ENCODE assay signal across 17 cellular contexts in the genomic region with DNA sequence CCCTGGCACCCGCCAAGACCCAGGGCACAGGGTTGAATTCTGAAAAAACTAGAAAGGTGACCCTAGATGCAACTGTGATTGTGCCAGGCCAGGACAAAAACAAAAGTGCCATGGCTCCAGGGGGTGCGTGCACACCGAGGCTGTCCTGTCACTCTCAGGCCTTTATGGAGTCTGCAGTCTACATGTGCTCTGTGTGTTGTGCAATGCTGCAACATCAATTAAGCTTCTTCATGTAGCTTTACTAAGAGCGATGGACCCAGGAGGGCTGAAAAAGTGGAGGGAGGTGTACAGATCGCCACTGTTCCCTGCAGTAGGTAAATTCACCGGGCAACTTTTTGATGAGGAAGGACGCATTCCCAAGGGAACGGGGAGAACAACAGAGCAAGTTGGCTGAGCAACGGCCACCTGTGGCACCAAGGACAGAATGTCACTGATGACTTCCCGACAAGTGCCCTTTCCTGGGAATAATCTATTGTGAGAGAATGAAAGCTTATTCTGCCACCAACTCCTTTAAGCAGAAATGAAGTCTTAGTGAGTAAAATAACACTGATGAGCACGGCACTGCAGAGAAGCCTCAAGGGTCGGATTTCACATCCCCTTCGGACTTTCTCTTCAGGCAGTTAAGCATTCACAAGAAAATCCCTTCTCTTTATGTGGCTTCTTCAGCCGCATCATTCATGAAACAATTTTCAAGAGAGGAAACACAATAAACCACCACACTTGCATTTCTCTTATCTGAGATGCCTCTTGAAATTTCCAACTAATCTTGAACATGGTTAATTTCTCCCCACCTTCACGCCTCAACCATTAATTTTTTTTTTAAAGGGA.
DNase-seq lines count a peak whose midpoint lies in the region; ATAC-seq, FAIRE-seq and TF ChIP-seq lines count a peak whose summit lies in the region.
"Had no signal": no experiment of that assay in that cellular context is flagged by ENCODE, and none has a peak within 500 bp of the region (broad histone marks: within the 10 kb centered on the region; RNA-seq: fewer than 3 reads in every experiment).

No MANE protein-coding gene starts in this region.

- H3K9ac ChIP-seq in HepG2 (ENCODE audit: insufficient read depth, low read depth, low read length), result no peak overlapping the region
- H3K9ac ChIP-seq in adipocyte (ENCODE audit: low read length), result no peak overlapping the region

- CTCF ChIA-PET in HepG2 (lab: Yijun Ruan, JAX; ENCODE audit: low intra/inter-chr PET ratio, low total read pairs), result no interaction called here

- TF ChIP-seq RAD21 in HepG2 (CRISPR knock-in tag; IDR thresholded peaks at IDR 0.05), result no peak

- intact Hi-C loops in HepG2 (cut with micrococcal nuclease; ENCODE audit: unreplicated experiment) (no loop called here), right lobe of liver (cut with DNase I) (no loop called here)

- BruUV-seq in HepG2 (replicated peaks; lab: Mats Ljungman, UMichigan), result no TSS peak

- ATAC-seq in HepG2, result peak; percentile 53; the same call in 2 of the 3 replicates
- no peak for ATAC-seq in right lobe of liver
- peak; percentile 70 for ATAC-seq in HG03025 (IDR thresholded peaks at IDR 0.05; ENCODE audit: low FRiP score, unreplicated experiment)
- no peak for ATAC-seq in HG03139 (IDR thresholded peaks at IDR 0.05; ENCODE audit: unreplicated experiment)
- ATAC-seq: A549, gastrocnemius medialis had no signal

- no peaks in the 10 kb centered on the region for H4K20me1 ChIP-seq in HepG2 (ENCODE audit: insufficient read depth, low read length)

- H3K27me3 ChIP-seq in HepG2 (ENCODE audit: control insufficient read depth in 1 of 2, insufficient read depth in 2 of 2, low read length in 2 of 2), result peaks cover 3 to 24% of the 10 kb centered on the region in 2 experiments; a peak in 3 of 5 replicates
- no peaks in the 10 kb centered on the region for H3K27me3 ChIP-seq in right lobe of liver
- H3K27me3 ChIP-seq in adipocyte (replicated peaks; ENCODE audit: control insufficient read depth, insufficient read depth, low read length), result no peaks in the 10 kb centered on the region
- H3K27me3 ChIP-seq: gastrocnemius medialis had no signal

- H3K4me1 ChIP-seq in HepG2 (ENCODE audit: insufficient read depth, low read length) (peaks cover 8% of the 10 kb centered on the region; the same call in 1 of the 2 replicates), right lobe of liver (no peaks in the 10 kb centered on the region), adipocyte (ENCODE audit: control insufficient read depth, insufficient read depth, low read length) (peaks cover 5% of the 10 kb centered on the region)
- H3K4me1 ChIP-seq: A549, gastrocnemius medialis had no signal

- 21% methylated on average over 15 of the region's 15 CpGs for WGBS in HepG2 (ENCODE audit: low lambda C conversion rate)
- WGBS in right lobe of liver (ENCODE audit: insufficient coverage, low coverage, low lambda C conversion rate, missing lambda C conversion rate), result 51% methylated on average over 13 of the region's 15 CpGs

- H3K4me3 ChIP-seq in HepG2 (replicated peaks in 1 of 3; ENCODE audit: insufficient read depth in 1 of 3, low read depth in 2 of 3, low read length in 3 of 3) (no peak overlapping the region), right lobe of liver (no peak overlapping the region), adipocyte (ENCODE audit: low read length) (no peak overlapping the region)
- H3K4me3 ChIP-seq: A549, gastrocnemius medialis had no signal

- no peak overlapping the region for H3K27ac ChIP-seq in HepG2 (ENCODE audit: extremely low read length, insufficient read depth, low read length)
- H3K27ac ChIP-seq in right lobe of liver, result no peak overlapping the region
- H3K27ac ChIP-seq: A549, gastrocnemius medialis had no signal

- no peak for TF ChIP-seq CTCF in HepG2 (CRISPR knock-in tag; IDR thresholded peaks at IDR 0.05)
- TF ChIP-seq CTCF in right lobe of liver (IDR thresholded peaks at IDR 0.05), result no peak

- H3K9me3 Mint-ChIP-seq in activated naive CD8-positive, alpha-beta T cell treated with anti-CD3 and anti-CD28 coated beads for 36 hours, result peaks cover 4% of the 10 kb centered on the region
- H3K9me3 Mint-ChIP-seq: activated naive CD4-positive, alpha-beta T cell treated with anti-CD3 and anti-CD28 coated beads, Interleukin-2, amount 10 ng/mL, durations not matched to agents 7 days and 5 days had no signal

- TF ChIP-seq POLR2A in HepG2 (IDR thresholded peaks at IDR 0.05; ENCODE audit: insufficient read depth in 1 of 2, low read depth in 2 of 2, low read length in 2 of 2), result no peak
- TF ChIP-seq POLR2A in right lobe of liver (IDR thresholded peaks at IDR 0.05), result no peak

- no peaks in the 10 kb centered on the region for H3K9me3 ChIP-seq in HepG2 (ENCODE audit: low read length)
- H3K9me3 ChIP-seq in right lobe of liver, result no peaks in the 10 kb centered on the region
- H3K9me3 ChIP-seq in adipocyte (ENCODE audit: control insufficient read depth, low read length), result no peaks in the 10 kb centered on the region
- H3K9me3 ChIP-seq: A549, gastrocnemius medialis had no signal

- no peaks in the 10 kb centered on the region for H3K36me3 Mint-ChIP-seq in activated naive CD8-positive, alpha-beta T cell treated with anti-CD3 and anti-CD28 coated beads for 36 hours
- H3K36me3 Mint-ChIP-seq: activated naive CD4-positive, alpha-beta T cell treated with anti-CD3 and anti-CD28 coated beads, Interleukin-2, amount 10 ng/mL, durations not matched to agents 7 days and 5 days had no signal

- FAIRE-seq in HepG2 (lab: Jason Lieb, UNC), result no peak
- FAIRE-seq: A549, colon, GM19239 had no signal

- DNase-seq in HepG2 (ENCODE audit: low spot score), result no peak
- DNase-seq in right lobe of liver, result no peak
- peak; percentile 15 for DNase-seq in adipocyte (ENCODE audit: low read depth)
- DNase-seq in activated naive CD4-positive, alpha-beta T cell treated with Interleukin-2 at 50 U/mL for 16 hours, result no peak
- no peak for DNase-seq in activated naive CD8-positive, alpha-beta T cell treated with anti-CD3 and anti-CD28 coated beads for 36 hours
- DNase-seq in dedifferentiated amniotic fluid mesenchymal stem cell (ENCODE audit: extremely low spot score), result no peak
- DNase-seq: activated CD4-positive, alpha-beta T cell treated with anti-CD3 and anti-CD28 coated beads, Interleukin-2, amount 50 U/mL, for 1 hour; activated naive CD4-positive, alpha-beta T cell treated with anti-CD3 and anti-CD28 coated beads, Interleukin-2, amount 10 ng/mL, durations not matched to agents 7 days and 5 days; gastrocnemius medialis; naive B cell; NCI-H1048; NCI-H748 treated with DMSO at 0.1 percent for 48 hours had no signal

- no peaks in the 10 kb centered on the region for H3K4me1 Mint-ChIP-seq in activated naive CD8-positive, alpha-beta T cell treated with anti-CD3 and anti-CD28 coated beads for 36 hours
- H3K4me1 Mint-ChIP-seq: activated naive CD4-positive, alpha-beta T cell treated with anti-CD3 and anti-CD28 coated beads, Interleukin-2, amount 10 ng/mL, durations not matched to agents 7 days and 5 days; naive B cell had no signal

- H3K36me3 ChIP-seq in HepG2 (replicated peaks in 1 of 2; ENCODE audit: control insufficient read depth in 1 of 2, insufficient read depth in 2 of 2, low read length in 2 of 2) (no peaks in the 10 kb centered on the region), right lobe of liver (no peaks in the 10 kb centered on the region), adipocyte (ENCODE audit: control insufficient read depth, insufficient read depth, low read length, severe bottlenecking) (no peaks in the 10 kb centered on the region)
- H3K36me3 ChIP-seq: gastrocnemius medialis had no signal

- H3K27me3 Mint-ChIP-seq in activated naive CD8-positive, alpha-beta T cell treated with anti-CD3 and anti-CD28 coated beads for 36 hours, result peaks cover 10% of the 10 kb centered on the region

- H2AFZ ChIP-seq in HepG2 (ENCODE audit: low read length), result no peak overlapping the region

- POLR2A ChIA-PET in HepG2 (lab: Yijun Ruan, JAX), result no interaction called here

- TF ChIP-seq EP300 in HepG2 (IDR thresholded peaks at IDR 0.05; ENCODE audit: low read depth in 2 of 2, low read length in 2 of 2) (no peak), HepG2 (CRISPR knock-in tag; IDR thresholded peaks at IDR 0.05; ENCODE audit: borderline replicate concordance) (no peak)

- H3K79me2 ChIP-seq in HepG2 (ENCODE audit: insufficient read depth, low read length), result no peaks in the 10 kb centered on the region

- no peak overlapping the region for H3K4me2 ChIP-seq in HepG2 (ENCODE audit: low read depth, low read length)
- H3K4me2 ChIP-seq: A549 had no signal

- no peak overlapping the region for H3K4me3 Mint-ChIP-seq in activated naive CD8-positive, alpha-beta T cell treated with anti-CD3 and anti-CD28 coated beads for 36 hours
- H3K4me3 Mint-ChIP-seq: activated naive CD4-positive, alpha-beta T cell treated with anti-CD3 and anti-CD28 coated beads, Interleukin-2, amount 10 ng/mL, durations not matched to agents 7 days and 5 days; naive B cell had no signal

- in situ Hi-C loops in HepG2 (cut with HindIII; ENCODE audit: extremely low pct_ligation_motif_present, low pct_unique_long_range_greater_than_20kb), result no loop called here

- no peak overlapping the region for H3K27ac Mint-ChIP-seq in activated naive CD8-positive, alpha-beta T cell treated with anti-CD3 and anti-CD28 coated beads for 36 hours
- H3K27ac Mint-ChIP-seq: activated naive CD4-positive, alpha-beta T cell treated with anti-CD3 and anti-CD28 coated beads, Interleukin-2, amount 10 ng/mL, durations not matched to agents 7 days and 5 days; naive B cell had no signal

TF ChIP-seq in HepG2, 621 proteins besides CTCF, POLR2A, EP300 and RAD21:
- TF ChIP-seq FOXC1 (CRISPR knock-in tag; IDR thresholded peaks at IDR 0.05; ENCODE audit: borderline replicate concordance) (no peak), CEBPB (IDR thresholded peaks at IDR 0.05; ENCODE audit: borderline replicate concordance, low read depth, low read length) (peak; percentile 47; the same call in 1 of the 2 replicates)

Comparison
In these comparisons a context has a peak if more than half of its experiments do, and no peak if none do; other contexts are left out.
1. ATAC-seq: peak in HepG2 (single experiment) and HG03025 (single experiment); none in right lobe of liver (0 of 4) and HG03139 (single experiment).